In genomic region chr3:51891242-51892039, GRCh38 we compare ENCODE assay signal across 33 cellular contexts. TPM values are rescaled to one million over a fixed set of nuclear protein-coding genes. Genes with fewer than 3 reads are reported as not detected.
"Had no signal": no experiment of that assay in that cellular context is flagged by ENCODE, and none has a peak within 500 bp of the region (broad histone marks: within the 10 kb centered on the region; RNA-seq: fewer than 3 reads in every experiment).

No MANE protein-coding gene starts in this region.

- H3K4me1 ChIP-seq: heart left ventricle, left lung, lower lobe of right lung, pancreas, testis, tibial nerve, upper lobe of right lung had no signal

- ATAC-seq: heart left ventricle; left lung; lower lobe of right lung; natural killer cell; pancreas; right cardiac atrium; stimulated activated effector memory CD8-positive, alpha-beta T cell treated with anti-CD3 and anti-CD28 coated beads, Interleukin-12 subunit alpha, Interleukin-12 subunit beta, amount 100 ng/mL, for 72 hours; upper lobe of right lung had no signal

- H3K27ac ChIP-seq: coronary artery, heart left ventricle, left lung, lower lobe of right lung, pancreas, testis, tibial nerve, upper lobe of right lung had no signal

- H3K4me3 Mint-ChIP-seq: endodermal cell; memory B cell; mesothelial cell of epicardium; natural killer cell; neural crest cell; stimulated activated effector memory CD8-positive, alpha-beta T cell treated with anti-CD3 and anti-CD28 coated beads, Interleukin-12 subunit alpha, Interleukin-12 subunit beta, amount 100 ng/mL, for 72 hours; stimulated activated naive CD8-positive, alpha-beta T cell treated with anti-CD3 and anti-CD28 coated beads, Interleukin-15, Interleukin-2, amounts not matched to agents 100 ng/mL and 50 ng/mL, for 24 hours had no signal

- H3K36me3 Mint-ChIP-seq: memory B cell; mesothelial cell of epicardium; natural killer cell; stimulated activated effector memory CD8-positive, alpha-beta T cell treated with anti-CD3 and anti-CD28 coated beads, Interleukin-12 subunit alpha, Interleukin-12 subunit beta, amount 100 ng/mL, for 72 hours had no signal

- H3K4me1 Mint-ChIP-seq: memory B cell, mesothelial cell of epicardium had no signal

- DNase-seq: effector CD4-positive, alpha-beta T cell; endodermal cell; erythroblast; foreskin melanocyte; heart left ventricle; islet precursor cell; left lung; lower lobe of right lung; natural killer cell; nucleus accumbens; pancreas; right cardiac atrium; small intestine; stimulated activated CD4-positive, alpha-beta T cell treated with anti-CD3 and anti-CD28 coated beads, Interleukin-12 subunit alpha, Interleukin-12 subunit beta, amount 100 ng/mL, for 4 hours; stimulated activated CD4-positive, alpha-beta T cell treated with anti-CD3 and anti-CD28 coated beads, Interleukin-2, amount 100 ng/mL, for 48 hours; stimulated activated CD8-positive, alpha-beta memory T cell treated with anti-CD3 and anti-CD28 coated beads, Interleukin-4, amount 100 ng/mL, for 48 hours; testis; upper lobe of right lung had no signal

- H3K27me3 ChIP-seq: pancreas, testis, tibial nerve had no signal

- H3K27ac Mint-ChIP-seq: endodermal cell; memory B cell; mesothelial cell of epicardium; natural killer cell; progenitor cell of endocrine pancreas; stimulated activated effector memory CD8-positive, alpha-beta T cell treated with anti-CD3 and anti-CD28 coated beads, Interleukin-12 subunit alpha, Interleukin-12 subunit beta, amount 100 ng/mL, for 72 hours; stimulated activated naive CD8-positive, alpha-beta T cell treated with anti-CD3 and anti-CD28 coated beads, Interleukin-15, Interleukin-2, amounts not matched to agents 100 ng/mL and 50 ng/mL, for 24 hours had no signal

- H3K9me3 ChIP-seq: heart left ventricle, left lung, lower lobe of right lung, pancreas, testis, tibial nerve, upper lobe of right lung had no signal

- H3K4me3 ChIP-seq: coronary artery, heart left ventricle, left lung, lower lobe of right lung, pancreas, testis, tibial nerve, upper lobe of right lung had no signal

- H3K9me3 Mint-ChIP-seq: endodermal cell; memory B cell; mesothelial cell of epicardium; natural killer cell; neural crest cell; stimulated activated effector memory CD8-positive, alpha-beta T cell treated with anti-CD3 and anti-CD28 coated beads, Interleukin-12 subunit alpha, Interleukin-12 subunit beta, amount 100 ng/mL, for 72 hours; stimulated activated naive CD8-positive, alpha-beta T cell treated with anti-CD3 and anti-CD28 coated beads, Interleukin-15, Interleukin-2, amounts not matched to agents 100 ng/mL and 50 ng/mL, for 24 hours had no signal

- H3K36me3 ChIP-seq: heart left ventricle, left lung, lower lobe of right lung, pancreas, tibial nerve, upper lobe of right lung had no signal

RNA-seq across cellular contexts. Expression of gene IQCF1, which starts 11.7 kb away (rescaled TPM):
- total RNA-seq: chondrocyte, dermis microvascular lymphatic vessel endothelial cell, endothelial cell of umbilical vein, glomerular endothelial cell, heart left ventricle, left lung, lower lobe of right lung, mesothelial cell of epicardium, mucosa of gallbladder, myocyte, natural killer cell, neural crest cell, pancreas, progenitor cell of endocrine pancreas, right cardiac atrium, subcutaneous adipose tissue, tibial nerve, upper lobe of right lung had no signal

RNA-seq across cellular contexts. Expression of gene IQCF5, which starts 16.0 kb away (rescaled TPM):
- total RNA-seq: chondrocyte, dermis microvascular lymphatic vessel endothelial cell, endodermal cell, endothelial cell of umbilical vein, glomerular endothelial cell, heart left ventricle, left lung, lower lobe of right lung, mesothelial cell of epicardium, mucosa of gallbladder, myocyte, natural killer cell, neural crest cell, pancreas, progenitor cell of endocrine pancreas, right cardiac atrium, subcutaneous adipose tissue, tibial nerve, upper lobe of right lung had no signal

RNA-seq across cellular contexts. Expression of gene IQCF2, which starts 30.0 kb away (rescaled TPM):
- total RNA-seq: chondrocyte, dermis microvascular lymphatic vessel endothelial cell, endodermal cell, endothelial cell of umbilical vein, glomerular endothelial cell, heart left ventricle, left lung, lower lobe of right lung, mesothelial cell of epicardium, mucosa of gallbladder, myocyte, natural killer cell, neural crest cell, pancreas, progenitor cell of endocrine pancreas, right cardiac atrium, subcutaneous adipose tissue, tibial nerve, upper lobe of right lung had no signal
